14 cellular contexts compared by ENCODE assay signal in genomic region chr2:101297383-101297782, GRCh38. TPM values are rescaled to one million over a fixed set of nuclear protein-coding genes. Genes with fewer than 3 reads are reported as not detected.
DNase-seq lines count a peak whose midpoint lies in the region; ATAC-seq and TF ChIP-seq lines count a peak whose summit lies in the region.
"Had no signal": no experiment of that assay in that cellular context is flagged by ENCODE, and none has a peak within 500 bp of the region (broad histone marks: within the 10 kb centered on the region; RNA-seq: fewer than 3 reads in every experiment).

No MANE protein-coding gene starts in this region.

- no peaks in the 10 kb centered on the region for H3K9me3 Mint-ChIP-seq in activated naive CD4-positive, alpha-beta T cell treated with anti-CD3 and anti-CD28 coated beads, Interleukin-2, amount 50 U/mL, for 24 hours
- H3K9me3 Mint-ChIP-seq in T-cell, result no peaks in the 10 kb centered on the region
- H3K9me3 Mint-ChIP-seq in memory B cell, result no peaks in the 10 kb centered on the region
- H3K9me3 Mint-ChIP-seq: GM23338 had no signal

- no peak overlapping the region for H3K4me2 ChIP-seq in mammary epithelial cell (ENCODE audit: insufficient read depth, low read depth, low read length)
- H3K4me2 ChIP-seq: GM23338 had no signal

- no peak for TF ChIP-seq CTCF in mammary epithelial cell (conservative IDR thresholded peaks at IDR 0.05 in 1 of 2, IDR thresholded peaks at IDR 0.05 in 1 of 2; ENCODE audit: extremely low read depth in 1 of 2, insufficient read depth in 1 of 2, low read depth in 1 of 2, low read length in 2 of 2)

- dilution Hi-C loops in mammary epithelial cell (cut with HindIII; ENCODE audit: low sequenced_read_pairs), result no loop called here

- WGBS in mammary epithelial cell (ENCODE audit: low coverage, missing lambda C conversion rate), result 92% methylated on average over 2 of the region's 2 CpGs

- H3K27ac ChIP-seq in mammary epithelial cell (ENCODE audit: insufficient read depth, low read depth, low read length), result no peak overlapping the region

- in situ Hi-C loops in mammary epithelial cell (cut with MboI; ENCODE audit: low sequenced_read_pairs in 2 of 2), result no loop called here

- peaks cover 5% of the 10 kb centered on the region for H4K20me1 ChIP-seq in mammary epithelial cell (ENCODE audit: insufficient read depth, low read length)

- ATAC-seq in T-cell (replicated peaks in 1 of 4), result no peak
- no peak for ATAC-seq in memory B cell (ENCODE audit: low read depth)
- no peak for ATAC-seq in HG02763 (IDR thresholded peaks at IDR 0.05; ENCODE audit: unreplicated experiment)
- no peak for ATAC-seq in GM18519 (IDR thresholded peaks at IDR 0.05; ENCODE audit: low FRiP score, unreplicated experiment)
- ATAC-seq: GM23338 had no signal

- no TSS peak for BruUV-seq in mammary epithelial cell (replicated peaks; lab: Mats Ljungman, UMichigan)

- H3K27me3 Mint-ChIP-seq in activated naive CD4-positive, alpha-beta T cell treated with anti-CD3 and anti-CD28 coated beads, Interleukin-2, amount 50 U/mL, for 24 hours, result no peaks in the 10 kb centered on the region
- H3K27me3 Mint-ChIP-seq in T-cell, result no peaks in the 10 kb centered on the region
- no peaks in the 10 kb centered on the region for H3K27me3 Mint-ChIP-seq in memory B cell

- H3K4me1 Mint-ChIP-seq in activated naive CD4-positive, alpha-beta T cell treated with anti-CD3 and anti-CD28 coated beads, Interleukin-2, amount 50 U/mL, for 24 hours, result peaks cover 80% of the 10 kb centered on the region
- H3K4me1 Mint-ChIP-seq in T-cell (peaks cover 67 to 85% (median 83%) of the 10 kb centered on the region in 3 donors), memory B cell (peaks cover 32% of the 10 kb centered on the region)

- no peaks in the 10 kb centered on the region for H3K9me3 ChIP-seq in mammary epithelial cell (replicated peaks; ENCODE audit: insufficient read depth, low read length)

- peaks cover 14% of the 10 kb centered on the region for H3K36me3 ChIP-seq in mammary epithelial cell (ENCODE audit: insufficient read depth, low read length)

- no peaks in the 10 kb centered on the region for H3K27me3 ChIP-seq in mammary epithelial cell (ENCODE audit: insufficient read depth, low read length)

- H2AFZ ChIP-seq in mammary epithelial cell (ENCODE audit: low read depth, low read length), result no peak overlapping the region
- H2AFZ ChIP-seq: GM23338 had no signal

- POLR2A ChIA-PET in T-cell (lab: Charles Lee), result interaction anchor here in 1 of 2 donors (1.3 kb wide), 1 partner anchor 17 kb away, joined by 9 read pairs; no protein-coding TSS in a partner anchor

- H3K4me3 ChIP-seq in mammary epithelial cell (replicated peaks in 1 of 3; ENCODE audit: insufficient read depth in 1 of 3, low read depth in 2 of 3, low read length in 3 of 3), result no peak overlapping the region
- H3K4me3 ChIP-seq: GM23338 had no signal

- CTCF ChIA-PET in T-cell (lab: Charles Lee), result interaction anchor here in 1 of 2 donors (0.6 kb wide), 1 partner anchor 26 kb away, joined by 5 read pairs; no protein-coding TSS in a partner anchor
- CTCF ChIA-PET in mammary epithelial cell (lab: Charles Lee; ENCODE audit: low non-redundant PET), result no interaction called here

- no peak for DNase-seq in activated naive CD4-positive, alpha-beta T cell (lab: John Stamatoyannopoulos, UW)
- DNase-seq in T-cell (no peak), memory B cell (ENCODE audit: low spot score in 2 of 2) (no peak), NCI-H2081 treated with DMSO at 0.1 percent for 48 hours (lab: John Stamatoyannopoulos, UW) (no peak), mammary epithelial cell (no peak)
- DNase-seq: GF-D8, MM.1S, NCI-H1105 treated with DMSO at 0.1 percent for 48 hours, NCI-H187, NCI-H446 had no signal

- no peaks in the 10 kb centered on the region for H3K4me1 ChIP-seq in mammary epithelial cell (ENCODE audit: insufficient read depth, low read length)

- H3K36me3 Mint-ChIP-seq in activated naive CD4-positive, alpha-beta T cell treated with anti-CD3 and anti-CD28 coated beads, Interleukin-2, amount 50 U/mL, for 24 hours, result peaks cover 12% of the 10 kb centered on the region
- peaks cover 28% of the 10 kb centered on the region for H3K36me3 Mint-ChIP-seq in T-cell
- H3K36me3 Mint-ChIP-seq in memory B cell, result no peaks in the 10 kb centered on the region

- no peak overlapping the region for H3K27ac Mint-ChIP-seq in activated naive CD4-positive, alpha-beta T cell treated with anti-CD3 and anti-CD28 coated beads, Interleukin-2, amount 50 U/mL, for 24 hours
- peak overlapping the region in 1 of 2 donors; percentile 41 for H3K27ac Mint-ChIP-seq in T-cell
- H3K27ac Mint-ChIP-seq in memory B cell, result peak overlapping the region; percentile 76
- H3K27ac Mint-ChIP-seq: GM23338 had no signal

- H3K79me2 ChIP-seq in mammary epithelial cell (ENCODE audit: insufficient read depth, low read length), result peaks cover 95% of the 10 kb centered on the region

- peak overlapping the region; percentile 64 for H3K4me3 Mint-ChIP-seq in activated naive CD4-positive, alpha-beta T cell treated with anti-CD3 and anti-CD28 coated beads, Interleukin-2, amount 50 U/mL, for 24 hours
- peak overlapping the region; percentile 22 to 38 (median 35) for H3K4me3 Mint-ChIP-seq in T-cell
- no peak overlapping the region for H3K4me3 Mint-ChIP-seq in memory B cell
- H3K4me3 Mint-ChIP-seq: GM23338 had no signal

- no peak overlapping the region for H3K9ac ChIP-seq in mammary epithelial cell (ENCODE audit: insufficient read depth, low read length)

- intact Hi-C loops in mammary epithelial cell (cut with micrococcal nuclease), result no loop called here

RNA-seq across cellular contexts. Expression of gene RNF149, which starts 11.1 kb away (rescaled TPM):
- 100 to 1,000 TPM; 114 to 139 (median 123) TPM for total RNA-seq in T-cell
- total RNA-seq in mammary epithelial cell, result 10 to 100 TPM; 53.0 to 55.8 TPM
- 25.0 TPM for polyA plus RNA-seq in mammary epithelial cell
- 80.4 TPM for polyA minus RNA-seq in mammary epithelial cell

RNA-seq across cellular contexts. Expression of gene CNOT11, which starts 44.7 kb away (rescaled TPM):
- total RNA-seq in T-cell (10 to 100 TPM; 45.8 to 52.5 (median 50.7) TPM), mammary epithelial cell (10 to 100 TPM; 43.8 to 53.7 TPM)
- 64.3 TPM for polyA plus RNA-seq in mammary epithelial cell
- 186 TPM for polyA minus RNA-seq in mammary epithelial cell
